Comparison of ENCODE assay signal across 16 cellular contexts in genomic region chr6:42896178-42896719, GRCh38. TPM values are rescaled to one million over a fixed set of nuclear protein-coding genes. Genes with fewer than 3 reads are reported as not detected.
"Had no signal": no experiment of that assay in that cellular context is flagged by ENCODE, and none has a peak within 500 bp of the region (broad histone marks: within the 10 kb centered on the region; RNA-seq: fewer than 3 reads in every experiment).

No MANE protein-coding gene starts in this region.

- H3K27me3 ChIP-seq: right atrium auricular region, thyroid gland had no signal

- H3K36me3 ChIP-seq: lower lobe of right lung, right atrium auricular region, thyroid gland had no signal

- H3K9me3 ChIP-seq: lower lobe of right lung, right atrium auricular region, thyroid gland had no signal

- H3K4me3 ChIP-seq: lower lobe of right lung, right atrium auricular region, skin epidermis, thyroid gland had no signal

- ATAC-seq: activated CD4-positive, CD25-positive, alpha-beta regulatory T cell treated with anti-CD3 and anti-CD28 coated beads, Interleukin-2, amount 50 U/mL, for 24 hours; left cardiac atrium; lower lobe of right lung; stimulated activated naive B cell treated with anti-CD40 and anti-IgM and Interleukin-4, amounts not matched to agents 10 μg/mL and 1 μg/mL and 100 μg/mL, for 72 hours had no signal

- H3K27ac ChIP-seq: lower lobe of right lung, right atrium auricular region, skin epidermis, thyroid gland had no signal

- DNase-seq: activated CD4-positive, alpha-beta T cell treated with anti-CD3 and anti-CD28 coated beads, Interleukin-2, amount 50 U/mL, for 1 hour; activated CD8-positive, alpha-beta memory T cell treated with anti-CD3 and anti-CD28 coated beads for 24 hours; activated gamma-delta T cell treated with Interleukin-2 at 50 U/mL for 16 hours; amniotic stem cell; left cardiac atrium; lower lobe of right lung; naive B cell; stimulated activated CD4-positive, alpha-beta T cell treated with anti-CD3 and anti-CD28 coated beads, Interleukin-15, amount 100 ng/mL, for 24 hours; stimulated activated CD4-positive, alpha-beta T cell treated with anti-CD3 and anti-CD28 coated beads, Interleukin-4, amount 100 ng/mL, for 1 hour; stimulated activated naive B cell treated with anti-CD40 and anti-IgM and Interleukin-4, amounts not matched to agents 10 μg/mL and 1 μg/mL and 100 μg/mL, for 72 hours; thyroid gland had no signal

RNA-seq across cellular contexts. Expression of gene PTCRA, which starts 19.6 kb away (rescaled TPM):
- total RNA-seq: cardiac septum, left cardiac atrium, thyroid gland had no signal
- polyA plus RNA-seq: esophagus had no signal
